In the genomic region with DNA sequence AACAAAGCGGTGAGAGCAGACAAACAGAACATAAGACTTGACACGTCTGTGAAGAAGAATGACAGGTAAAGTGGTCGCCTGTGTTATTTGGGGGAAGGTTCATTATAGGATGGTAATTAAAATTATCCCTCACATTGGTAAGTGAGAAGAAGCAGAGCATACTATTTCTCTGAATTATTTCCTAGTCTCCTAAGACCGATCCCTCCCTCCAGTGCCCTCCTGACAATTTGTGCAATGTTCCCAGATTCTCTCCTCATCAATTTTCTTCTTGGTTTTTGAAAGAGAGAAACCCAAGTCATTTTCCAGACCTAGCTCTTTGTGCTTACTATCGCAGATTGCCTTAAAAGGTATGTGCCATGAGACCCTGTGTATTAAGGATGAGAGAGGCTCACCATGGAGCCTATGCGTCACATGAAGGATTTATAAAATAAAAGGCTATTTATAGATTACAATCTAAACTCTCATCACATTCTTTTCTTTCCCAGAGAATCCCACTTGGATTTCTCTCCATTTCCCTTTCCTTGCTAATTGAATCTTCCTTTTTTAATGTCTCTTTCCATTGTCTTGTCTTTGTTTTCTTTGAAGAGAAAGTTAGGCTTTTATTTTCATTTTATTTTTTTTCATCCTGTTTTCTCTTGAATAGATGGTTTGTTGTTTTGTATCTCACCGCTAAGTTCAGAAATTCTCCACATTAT, we compare ENCODE assay signal across 29 cellular contexts.
"Had no signal": no experiment of that assay in that cellular context is flagged by ENCODE, and none has a peak within 500 bp of the region (broad histone marks: within the 10 kb centered on the region; RNA-seq: fewer than 3 reads in every experiment).

No MANE protein-coding gene starts in this region.

- H3K4me1 Mint-ChIP-seq: activated CD4-positive, alpha-beta T cell treated with anti-CD3 and anti-CD28 coated beads for 36 hours; activated CD8-positive, alpha-beta memory T cell treated with anti-CD3 and anti-CD28 coated beads, Interleukin-2, amount 10 ng/mL, durations not matched to agents 7 days and 5 days; endodermal cell; naive thymus-derived CD4-positive, alpha-beta T cell; neural progenitor cell; stimulated activated memory B cell treated with anti-CD40 and anti-IgM and Interleukin-4, amounts not matched to agents 10 μg/mL and 1 μg/mL and 100 μg/mL, for 72 hours had no signal

- H3K36me3 ChIP-seq: neural progenitor cell, stomach, thyroid gland, upper lobe of left lung, vagina had no signal

- H3K9me3 ChIP-seq: body of pancreas, mucosa of descending colon, psoas muscle, stomach, thyroid gland, upper lobe of left lung, vagina had no signal

- H3K4me3 ChIP-seq: body of pancreas, mucosa of descending colon, neural progenitor cell, psoas muscle, smooth muscle cell, stomach, thyroid gland, upper lobe of left lung, vagina had no signal

- H3K27ac ChIP-seq: body of pancreas, neural progenitor cell, parathyroid adenoma, psoas muscle, stomach, thyroid gland, upper lobe of left lung, vagina had no signal

- H3K27ac Mint-ChIP-seq: activated CD4-positive, alpha-beta T cell treated with anti-CD3 and anti-CD28 coated beads for 36 hours; activated CD8-positive, alpha-beta memory T cell treated with anti-CD3 and anti-CD28 coated beads, Interleukin-2, amount 10 ng/mL, durations not matched to agents 7 days and 5 days; activated CD8-positive, alpha-beta T cell treated with anti-CD3 and anti-CD28 coated beads, Interleukin-2, amount 10 ng/mL, durations not matched to agents 7 days and 5 days; activated naive CD4-positive, alpha-beta T cell treated with anti-CD3 and anti-CD28 coated beads, Interleukin-2, amount 50 U/mL, for 72 hours; activated T-helper 2 cell treated with anti-CD3 and anti-CD28 coated beads, Interferon-gamma antibody, Interleukin-2, Interleukin-4, amounts not matched to agents 10 μg/mL and 5 μg/mL and 100 μg/mL, durations not matched to agents 14 hours and 24 hours and 36 hours; dendritic cell treated with granulocyte-macrophage colony-stimulating factor and Interleukin-4, amounts not matched to agents 40 ng/mL and 50 ng/mL, for 4 days; endodermal cell; naive thymus-derived CD4-positive, alpha-beta T cell; neural progenitor cell; stimulated activated memory B cell treated with anti-CD40 and anti-IgM and Interleukin-4, amounts not matched to agents 10 μg/mL and 1 μg/mL and 100 μg/mL, for 72 hours had no signal

- H3K9me3 Mint-ChIP-seq: activated T-helper 2 cell treated with anti-CD3 and anti-CD28 coated beads, Interferon-gamma antibody, Interleukin-2, Interleukin-4, amounts not matched to agents 10 μg/mL and 5 μg/mL and 100 μg/mL, durations not matched to agents 14 hours and 24 hours and 36 hours; dendritic cell treated with granulocyte-macrophage colony-stimulating factor and Interleukin-4, amounts not matched to agents 40 ng/mL and 50 ng/mL, for 4 days; endodermal cell; neural progenitor cell; stimulated activated memory B cell treated with anti-CD40 and anti-IgM and Interleukin-4, amounts not matched to agents 10 μg/mL and 1 μg/mL and 100 μg/mL, for 72 hours had no signal

- DNase-seq: activated CD4-positive, alpha-beta T cell treated with anti-CD3 and anti-CD28 coated beads for 36 hours; activated CD4-positive, CD25-positive, alpha-beta regulatory T cell; activated CD8-positive, alpha-beta memory T cell treated with anti-CD3 and anti-CD28 coated beads, Interleukin-2, amount 10 ng/mL, durations not matched to agents 7 days and 5 days; activated CD8-positive, alpha-beta T cell treated with anti-CD3 and anti-CD28 coated beads, Interleukin-2, amount 10 ng/mL, durations not matched to agents 7 days and 5 days; activated T-cell treated with anti-CD3 and anti-CD28 coated beads, Interleukin-2, amount 50 U/mL, for 48 hours; body of pancreas; endodermal cell; foreskin melanocyte; islet precursor cell; left ventricle myocardium superior; mucosa of descending colon; naive thymus-derived CD4-positive, alpha-beta T cell; occipital lobe; psoas muscle; stimulated activated CD4-positive, alpha-beta T cell treated with anti-CD3 and anti-CD28 coated beads, Interleukin-1b, Interleukin-23, amount 100 ng/mL, for 48 hours; stimulated activated CD4-positive, alpha-beta T cell treated with anti-CD3 and anti-CD28 coated beads, Interleukin-4, amount 100 ng/mL, for 4 hours; stimulated activated CD8-positive, alpha-beta memory T cell treated with anti-CD3 and anti-CD28 coated beads, Interleukin-4, amount 100 ng/mL, for 48 hours; stomach; thyroid gland; upper lobe of left lung had no signal

- H3K4me1 ChIP-seq: body of pancreas, neural progenitor cell, parathyroid adenoma, psoas muscle, stomach, thyroid gland, upper lobe of left lung, vagina had no signal

- H3K4me3 Mint-ChIP-seq: activated CD4-positive, alpha-beta T cell treated with anti-CD3 and anti-CD28 coated beads for 36 hours; activated CD8-positive, alpha-beta memory T cell treated with anti-CD3 and anti-CD28 coated beads, Interleukin-2, amount 10 ng/mL, durations not matched to agents 7 days and 5 days; activated CD8-positive, alpha-beta T cell treated with anti-CD3 and anti-CD28 coated beads, Interleukin-2, amount 10 ng/mL, durations not matched to agents 7 days and 5 days; dendritic cell treated with granulocyte-macrophage colony-stimulating factor and Interleukin-4, amounts not matched to agents 40 ng/mL and 50 ng/mL, for 4 days; endodermal cell; naive thymus-derived CD4-positive, alpha-beta T cell; neural progenitor cell; stimulated activated memory B cell treated with anti-CD40 and anti-IgM and Interleukin-4, amounts not matched to agents 10 μg/mL and 1 μg/mL and 100 μg/mL, for 72 hours had no signal

- H3K27me3 ChIP-seq: body of pancreas, neural progenitor cell, stomach, thyroid gland, upper lobe of left lung, vagina had no signal

- ATAC-seq: activated CD4-positive, alpha-beta T cell treated with anti-CD3 and anti-CD28 coated beads for 36 hours; activated CD8-positive, alpha-beta memory T cell treated with anti-CD3 and anti-CD28 coated beads, Interleukin-2, amount 10 ng/mL, durations not matched to agents 7 days and 5 days; activated CD8-positive, alpha-beta T cell treated with anti-CD3 and anti-CD28 coated beads, Interleukin-2, amount 10 ng/mL, durations not matched to agents 7 days and 5 days; activated naive CD4-positive, alpha-beta T cell treated with anti-CD3 and anti-CD28 coated beads, Interleukin-2, amount 50 U/mL, for 72 hours; body of pancreas; esophagus mucosa; left ventricle myocardium superior; mucosa of descending colon; naive thymus-derived CD4-positive, alpha-beta T cell; psoas muscle; stimulated activated memory B cell treated with anti-CD40 and anti-IgM and Interleukin-4, amounts not matched to agents 10 μg/mL and 1 μg/mL and 100 μg/mL, for 72 hours had no signal

- H3K27me3 Mint-ChIP-seq: activated CD4-positive, alpha-beta T cell treated with anti-CD3 and anti-CD28 coated beads for 36 hours; activated CD8-positive, alpha-beta memory T cell treated with anti-CD3 and anti-CD28 coated beads, Interleukin-2, amount 10 ng/mL, durations not matched to agents 7 days and 5 days; dendritic cell treated with granulocyte-macrophage colony-stimulating factor and Interleukin-4, amounts not matched to agents 40 ng/mL and 50 ng/mL, for 4 days; naive thymus-derived CD4-positive, alpha-beta T cell; stimulated activated memory B cell treated with anti-CD40 and anti-IgM and Interleukin-4, amounts not matched to agents 10 μg/mL and 1 μg/mL and 100 μg/mL, for 72 hours had no signal

- H3K36me3 Mint-ChIP-seq: activated CD8-positive, alpha-beta memory T cell treated with anti-CD3 and anti-CD28 coated beads, Interleukin-2, amount 10 ng/mL, durations not matched to agents 7 days and 5 days; activated naive CD4-positive, alpha-beta T cell treated with anti-CD3 and anti-CD28 coated beads, Interleukin-2, amount 50 U/mL, for 72 hours; naive thymus-derived CD4-positive, alpha-beta T cell; neural progenitor cell; stimulated activated memory B cell treated with anti-CD40 and anti-IgM and Interleukin-4, amounts not matched to agents 10 μg/mL and 1 μg/mL and 100 μg/mL, for 72 hours had no signal
